14 cellular contexts compared by ENCODE assay signal in the genomic region with DNA sequence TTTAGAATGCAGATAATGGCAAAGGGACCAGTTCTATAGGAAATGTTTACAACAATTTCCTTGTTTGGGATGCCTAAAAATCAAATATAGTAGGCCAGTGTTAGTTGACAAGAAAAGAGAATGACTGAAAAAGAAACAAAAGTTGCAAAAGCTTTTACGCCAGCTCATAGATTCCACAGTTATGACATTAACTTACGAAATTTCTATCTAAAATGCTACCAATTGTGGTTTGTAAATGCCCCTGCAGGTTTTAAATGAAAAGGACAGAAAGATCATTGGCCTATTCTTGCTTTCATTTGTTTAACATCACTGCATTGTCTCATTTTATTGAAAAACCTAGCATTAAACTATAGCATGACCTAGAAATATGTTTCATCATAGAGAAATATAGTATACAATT.
A peak's percentile ranks its signal among the peaks of the same experiment; 100 is the strongest.
DNase-seq lines count a peak whose midpoint lies in the region; TF ChIP-seq lines count a peak whose summit lies in the region.
"Had no signal": no experiment of that assay in that cellular context is flagged by ENCODE, and none has a peak within 500 bp of the region (broad histone marks: within the 10 kb centered on the region; RNA-seq: fewer than 3 reads in every experiment).

No MANE protein-coding gene starts in this region.

- no peaks in the 10 kb centered on the region for H3K27me3 Mint-ChIP-seq in activated T-helper 1 cell treated with anti-CD3 and anti-CD28 coated beads, Interleukin-12 subunit alpha, Interleukin-12 subunit beta, Interleukin-2, Interleukin-4 antibody, amounts not matched to agents 30 ng/mL and 10 ng/mL and 1 ng/mL, durations not matched to agents 14 hours and 24 hours and 36 hours (ENCODE audit: insufficient read depth)
- H3K27me3 Mint-ChIP-seq: CD8-positive, alpha-beta memory T cell had no signal

- DNase-seq in AG08396 (ENCODE audit: low spot score) (peak; percentile 21), HS-5 (ENCODE audit: low read depth) (peak; percentile 73), foreskin fibroblast (peak; percentile 66 to 82), NCI-H187 treated with DMSO at 0.1 percent for 48 hours (lab: John Stamatoyannopoulos, UW) (no peak), OCI-M1 (lab: John Stamatoyannopoulos, UW) (no peak), G401 (ENCODE audit: low spot score) (no peak)
- DNase-seq in activated T-helper 1 cell treated with anti-CD3 and anti-CD28 coated beads, Interleukin-12 subunit alpha, Interleukin-12 subunit beta, Interleukin-2, Interleukin-4 antibody, amounts not matched to agents 30 ng/mL and 10 ng/mL and 1 ng/mL, durations not matched to agents 14 hours and 24 hours and 36 hours (ENCODE audit: low spot score), result no peak
- DNase-seq in effector CD8-positive, alpha-beta T cell (lab: John Stamatoyannopoulos, UW), result no peak
- DNase-seq: CD8-positive, alpha-beta memory T cell; kidney; NCI-H2029; stimulated activated CD4-positive, alpha-beta T cell treated with anti-CD3 and anti-CD28 coated beads, Interleukin-15, amount 100 ng/mL, for 24 hours had no signal

- H3K4me3 ChIP-seq in foreskin fibroblast (ENCODE audit: low read depth in 1 of 2, low read length in 2 of 2), result no peak overlapping the region
- H3K4me3 ChIP-seq: ascending aorta had no signal

- peaks cover 6% of the 10 kb centered on the region for H3K4me1 Mint-ChIP-seq in activated T-helper 1 cell treated with anti-CD3 and anti-CD28 coated beads, Interleukin-12 subunit alpha, Interleukin-12 subunit beta, Interleukin-2, Interleukin-4 antibody, amounts not matched to agents 30 ng/mL and 10 ng/mL and 1 ng/mL, durations not matched to agents 14 hours and 24 hours and 36 hours (ENCODE audit: low read depth)
- H3K4me1 Mint-ChIP-seq: nephron had no signal

- peaks cover 1% of the 10 kb centered on the region for H3K36me3 Mint-ChIP-seq in activated T-helper 1 cell treated with anti-CD3 and anti-CD28 coated beads, Interleukin-12 subunit alpha, Interleukin-12 subunit beta, Interleukin-2, Interleukin-4 antibody, amounts not matched to agents 30 ng/mL and 10 ng/mL and 1 ng/mL, durations not matched to agents 14 hours and 24 hours and 36 hours (ENCODE audit: low read depth)

- H3K27ac Mint-ChIP-seq in activated T-helper 1 cell treated with anti-CD3 and anti-CD28 coated beads, Interleukin-12 subunit alpha, Interleukin-12 subunit beta, Interleukin-2, Interleukin-4 antibody, amounts not matched to agents 30 ng/mL and 10 ng/mL and 1 ng/mL, durations not matched to agents 14 hours and 24 hours and 36 hours, result peak overlapping the region; percentile 79
- H3K27ac Mint-ChIP-seq: nephron had no signal

- TF ChIP-seq CTCF in foreskin fibroblast (IDR thresholded peaks at IDR 0.05; ENCODE audit: low read depth, low read length), result no peak

- H3K9me3 Mint-ChIP-seq in activated T-helper 1 cell treated with anti-CD3 and anti-CD28 coated beads, Interleukin-12 subunit alpha, Interleukin-12 subunit beta, Interleukin-2, Interleukin-4 antibody, amounts not matched to agents 30 ng/mL and 10 ng/mL and 1 ng/mL, durations not matched to agents 14 hours and 24 hours and 36 hours, result peaks cover 4% of the 10 kb centered on the region

- H3K4me3 Mint-ChIP-seq in activated T-helper 1 cell treated with anti-CD3 and anti-CD28 coated beads, Interleukin-12 subunit alpha, Interleukin-12 subunit beta, Interleukin-2, Interleukin-4 antibody, amounts not matched to agents 30 ng/mL and 10 ng/mL and 1 ng/mL, durations not matched to agents 14 hours and 24 hours and 36 hours, result no peak overlapping the region
- H3K4me3 Mint-ChIP-seq: CD8-positive, alpha-beta memory T cell; nephron had no signal

- in situ Hi-C loops in G401 (cut with HindIII; ENCODE audit: low sequenced_read_pairs), result no loop called here

- intact Hi-C loops in activated T-helper 1 cell treated with anti-CD3 and anti-CD28 coated beads, Interleukin-12 subunit alpha, Interleukin-12 subunit beta, Interleukin-2, Interleukin-4 antibody, amounts not matched to agents 30 ng/mL and 10 ng/mL and 1 ng/mL, durations not matched to agents 14 hours and 24 hours and 36 hours (cut with micrococcal nuclease), result loop anchor here (1.0 to 2.0 kb wide), 4 partner anchors 16 to 713 kb away; no protein-coding TSS in a partner anchor

Comparison
In these comparisons a context has a peak if more than half of its experiments do, and no peak if none do; other contexts are left out.
1. DNase-seq: peak in AG08396 (single experiment), HS-5 (single experiment) and foreskin fibroblast (2 of 2); none in activated T-helper 1 cell treated with anti-CD3 and anti-CD28 coated beads, Interleukin-12 subunit alpha, Interleukin-12 subunit beta, Interleukin-2, Interleukin-4 antibody, amounts not matched to agents 30 ng/mL and 10 ng/mL and 1 ng/mL, durations not matched to agents 14 hours and 24 hours and 36 hours (single experiment), NCI-H187 treated with DMSO at 0.1 percent for 48 hours (single experiment), OCI-M1 (single experiment), G401 (single experiment) and effector CD8-positive, alpha-beta T cell (single experiment).